In genomic region chr3:37627951-37628620, GRCh38 we compare ENCODE assay signal across 14 cellular contexts.
DNase-seq lines count a peak whose midpoint lies in the region; ATAC-seq and TF ChIP-seq lines count a peak whose summit lies in the region.
"Had no signal": no experiment of that assay in that cellular context is flagged by ENCODE, and none has a peak within 500 bp of the region (broad histone marks: within the 10 kb centered on the region; RNA-seq: fewer than 3 reads in every experiment).

No MANE protein-coding gene starts in this region.

- TF ChIP-seq CTCF in dorsolateral prefrontal cortex (IDR thresholded peaks at IDR 0.05 in 54 of 56, conservative IDR thresholded peaks at IDR 0.05 in 2 of 56; ENCODE audit: low read depth in 1 of 56, partially characterized antibody in 56 of 56) = no peak

- ATAC-seq in GM19395 (IDR thresholded peaks at IDR 0.05; ENCODE audit: unreplicated experiment) (peak; percentile 86), HG02884 (IDR thresholded peaks at IDR 0.05; ENCODE audit: unreplicated experiment) (peak; percentile 92), GM21737 (IDR thresholded peaks at IDR 0.05; ENCODE audit: unreplicated experiment) (no peak)
- ATAC-seq: activated CD4-positive, CD25-positive, alpha-beta regulatory T cell treated with anti-CD3 and anti-CD28 coated beads, Interleukin-2, amount 50 U/mL, for 24 hours had no signal

- peak overlapping the region in 7 of 11 experiments; percentile 5 to 44 (median 25); a peak in 6 of 22 replicates for H3K9ac ChIP-seq in BLaER1 treated with 17β-estradiol and CSF1 and Interleukin-3, amounts not matched to agents 10 nM and 100 nM

- H3K4me2 ChIP-seq in BLaER1 treated with 17β-estradiol and CSF1 and Interleukin-3, amounts not matched to agents 10 nM and 100 nM = peak overlapping the region; percentile 45 to 87 (median 82)

- H3K4me3 ChIP-seq in BLaER1 treated with 17β-estradiol and CSF1 and Interleukin-3, amounts not matched to agents 10 nM and 100 nM = no peak overlapping the region; a peak in 1 of 20 replicates
- no peak overlapping the region for H3K4me3 ChIP-seq in dorsolateral prefrontal cortex
- H3K4me3 ChIP-seq: gastrocnemius medialis, right atrium auricular region, tibial nerve had no signal

- H3K27me3 ChIP-seq in BLaER1 treated with 17β-estradiol and CSF1 and Interleukin-3, amounts not matched to agents 10 nM and 100 nM = no peaks in the 10 kb centered on the region
- peaks cover 0 to 3% (median 0%) of the 10 kb centered on the region in 45 donors for H3K27me3 ChIP-seq in dorsolateral prefrontal cortex
- H3K27me3 ChIP-seq: gastrocnemius medialis, right atrium auricular region, tibial nerve had no signal

- DNase-seq in SK-MEL-5 (ENCODE audit: low read depth, low spot score) = peak; percentile 38
- DNase-seq in occipital lobe (lab: John Stamatoyannopoulos, UW) = no peak
- DNase-seq in OCI-M2 (lab: John Stamatoyannopoulos, UW; ENCODE audit: unreplicated experiment) = no peak
- DNase-seq in dorsolateral prefrontal cortex = no peak
- DNase-seq: activated naive CD4-positive, alpha-beta T cell; gastrocnemius medialis; NCI-H2029 had no signal

- peaks cover 52 to 66% (median 59%) of the 10 kb centered on the region in 10 experiments for H3K4me1 ChIP-seq in BLaER1 treated with 17β-estradiol and CSF1 and Interleukin-3, amounts not matched to agents 10 nM and 100 nM

- H3K9me3 ChIP-seq in BLaER1 treated with 17β-estradiol and CSF1 and Interleukin-3, amounts not matched to agents 10 nM and 100 nM (replicated peaks in 1 of 11) = peaks cover 0 to 7% (median 0%) of the 10 kb centered on the region in 11 experiments; a peak in 5 of 22 replicates
- H3K9me3 ChIP-seq: gastrocnemius medialis, right atrium auricular region, tibial nerve had no signal

- in situ Hi-C loops in SK-MEL-5 (cut with HindIII; ENCODE audit: low pct_unique_long_range_greater_than_20kb, low sequenced_read_pairs) = no loop called here

- H3K27ac ChIP-seq in BLaER1 treated with 17β-estradiol and CSF1 and Interleukin-3, amounts not matched to agents 10 nM and 100 nM = peak overlapping the region in 9 of 11 experiments; percentile 23 to 53 (median 38); a peak in 9 of 22 replicates
- H3K27ac ChIP-seq in dorsolateral prefrontal cortex = no peak overlapping the region
- H3K27ac ChIP-seq: gastrocnemius medialis, right atrium auricular region had no signal

- intact Hi-C loops in dorsolateral prefrontal cortex (cut with DNase I) = no loop called here

- H3K36me3 ChIP-seq in BLaER1 treated with 17β-estradiol and CSF1 and Interleukin-3, amounts not matched to agents 10 nM and 100 nM = peaks cover 0 to 43% (median 0%) of the 10 kb centered on the region in 11 experiments; a peak in 6 of 22 replicates
- H3K36me3 ChIP-seq: gastrocnemius medialis had no signal

- peaks cover 0 to 8% (median 0%) of the 10 kb centered on the region in 11 experiments; a peak in 2 of 22 replicates for H4K20me1 ChIP-seq in BLaER1 treated with 17β-estradiol and CSF1 and Interleukin-3, amounts not matched to agents 10 nM and 100 nM

Comparison
In these comparisons a context has a peak if more than half of its experiments do, and no peak if none do; other contexts are left out.
1. H3K27ac ChIP-seq: peak in BLaER1 treated with 17β-estradiol and CSF1 and Interleukin-3, amounts not matched to agents 10 nM and 100 nM (9 of 11); none in dorsolateral prefrontal cortex (0 of 59).